Comparison of ENCODE assay signal across 1 cellular context in genomic region chr18:617970-618504, GRCh38.
A peak's percentile ranks its signal among the peaks of the same experiment; 100 is the strongest.
TF ChIP-seq lines count a peak whose summit lies in the region.

No MANE protein-coding gene starts in this region.

TF ChIP-seq in K562, 482 proteins besides CTCF, POLR2A, EP300 and RAD21 (continued from another document and continues in another):
- TF ChIP-seq POLR2AphosphoS5 (IDR thresholded peaks at IDR 0.05; ENCODE audit: control insufficient read depth, insufficient read depth, low read depth, low read length) (peak; percentile 98), BACH1 (tag; IDR thresholded peaks at IDR 0.05) (no peak), NFE2 (IDR thresholded peaks at IDR 0.05; ENCODE audit: low read depth) (peak; percentile 58), NR1H2 (CRISPR knock-in tag; IDR thresholded peaks at IDR 0.05) (no peak), TBP (optimal IDR thresholded peaks at IDR 0.05; ENCODE audit: low read depth, low read length) (no peak), ZNF445 (CRISPR knock-in tag; IDR thresholded peaks at IDR 0.05; ENCODE audit: low read depth) (no peak), TEAD4 (IDR thresholded peaks at IDR 0.05; ENCODE audit: low read length) (peak; percentile 100), TEAD4 (CRISPR knock-in tag; IDR thresholded peaks at IDR 0.05; ENCODE audit: borderline replicate concordance) (no peak), EZH2 (IDR thresholded peaks at IDR 0.05; ENCODE audit: borderline replicate concordance, low read depth, low read length) (peak; percentile 68; the same call in 1 of the 2 replicates), BDP1 (IDR thresholded peaks at IDR 0.05; ENCODE audit: insufficient read depth, insufficient read length) (no peak), ZNF696 (CRISPR knock-in tag; conservative IDR thresholded peaks at IDR 0.05) (no peak), CBX5 (IDR thresholded peaks at IDR 0.05; ENCODE audit: borderline replicate concordance, low read depth) (no peak), KLF16 (IDR thresholded peaks at IDR 0.05) (peak; percentile 97), USF1 (CRISPR knock-in tag; IDR thresholded peaks at IDR 0.05) (no peak), ZNF232 (CRISPR knock-in tag; IDR thresholded peaks at IDR 0.05) (no peak), NKRF (IDR thresholded peaks at IDR 0.05; ENCODE audit: borderline replicate concordance) (no peak), SNIP1 (IDR thresholded peaks at IDR 0.05; ENCODE audit: low read depth) (no peak), CAMTA2 (CRISPR knock-in tag; conservative IDR thresholded peaks at IDR 0.05) (no peak), SP1 (CRISPR knock-in tag; IDR thresholded peaks at IDR 0.05) (no peak), BCL6 (CRISPR knock-in tag; IDR thresholded peaks at IDR 0.05) (no peak), HNRNPUL1 (IDR thresholded peaks at IDR 0.05; ENCODE audit: low read length) (no peak), ELK1 (CRISPR knock-in tag; IDR thresholded peaks at IDR 0.05) (no peak), FOXA3 (CRISPR knock-in tag; conservative IDR thresholded peaks at IDR 0.05 in 1 of 2, IDR thresholded peaks at IDR 0.05 in 1 of 2) (0 out of 4 replicates have a peak, but pooled peaks of 1 of the 2 experiments have one; percentile 14), ZNF133 (CRISPR knock-in tag; IDR thresholded peaks at IDR 0.05) (no peak), RREB1 (CRISPR knock-in tag; IDR thresholded peaks at IDR 0.05) (no peak), ZBTB33 (CRISPR knock-in tag; IDR thresholded peaks at IDR 0.05) (no peak), RCOR1 (IDR thresholded peaks at IDR 0.05; ENCODE audit: borderline replicate concordance in 1 of 2, low read depth in 2 of 2, low read length in 2 of 2) (peak; percentile 73 to 97), ZNF561 (CRISPR knock-in tag; conservative IDR thresholded peaks at IDR 0.05) (no peak), NRF1 (conservative IDR thresholded peaks at IDR 0.05 in 1 of 2, IDR thresholded peaks at IDR 0.05 in 1 of 2) (peak; percentile 70 to 77), CHAMP1 (IDR thresholded peaks at IDR 0.05) (peak; percentile 90), ZBTB12 (CRISPR knock-in tag; IDR thresholded peaks at IDR 0.05) (0 out of 2 replicates have a peak, but pooled peaks have one; percentile 33), RB1 (IDR thresholded peaks at IDR 0.05; ENCODE audit: low read depth) (0 out of 2 replicates have a peak, but pooled peaks have one; percentile 8), HEY1 (CRISPR knock-in tag; IDR thresholded peaks at IDR 0.05; ENCODE audit: borderline replicate concordance) (no peak), ZBTB11 (CRISPR knock-in tag; IDR thresholded peaks at IDR 0.05) (peak in 1 of 3 experiments; percentile 79; a peak in 2 of 6 replicates), CREM (IDR thresholded peaks at IDR 0.05; ENCODE audit: low read depth) (peak; percentile 91), REST (CRISPR knock-in tag; IDR thresholded peaks at IDR 0.05; ENCODE audit: low read depth) (no peak)
